Comparison of ENCODE assay signal across 19 cellular contexts in the genomic region with DNA sequence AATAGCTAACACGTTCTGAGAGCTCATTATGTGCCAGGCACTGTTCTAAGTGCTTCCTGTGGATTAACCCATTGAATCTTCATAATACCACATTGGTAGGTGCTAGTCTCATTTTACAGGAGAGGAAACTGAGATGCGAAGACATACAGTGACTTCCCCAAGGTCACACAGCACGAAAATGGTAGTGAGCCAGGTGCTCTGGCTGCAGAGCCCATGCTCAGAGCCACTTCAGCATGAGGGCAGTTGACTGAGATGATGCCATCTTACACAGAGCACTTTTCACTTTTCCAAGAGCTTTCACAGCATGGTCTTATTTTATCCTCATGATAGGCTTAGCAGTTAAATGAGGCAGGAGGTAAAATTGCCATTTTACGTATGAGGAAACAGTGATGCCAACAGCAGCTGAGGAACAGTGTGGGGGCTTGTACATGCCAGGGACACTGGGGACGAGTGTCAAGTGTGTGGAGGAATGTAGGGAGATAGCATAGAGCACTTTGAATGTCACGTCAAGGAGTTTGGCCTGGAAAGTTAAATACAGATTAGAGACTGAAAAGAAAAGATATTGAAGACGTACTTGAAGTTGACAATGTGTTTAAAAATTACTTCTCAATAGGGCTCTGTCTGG.
"Had no signal": no experiment of that assay in that cellular context is flagged by ENCODE, and none has a peak within 500 bp of the region (broad histone marks: within the 10 kb centered on the region; RNA-seq: fewer than 3 reads in every experiment).

No MANE protein-coding gene starts in this region.

- DNase-seq: activated CD4-positive, alpha-beta T cell treated with anti-CD3 and anti-CD28 coated beads for 36 hours; activated CD4-positive, alpha-beta T cell treated with anti-CD3 and anti-CD28 coated beads, Interleukin-2, amount 50 U/mL, for 1 hour; activated CD8-positive, alpha-beta memory T cell treated with anti-CD3 and anti-CD28 coated beads, Interleukin-2, amount 50 U/mL, for 4 hours; activated CD8-positive, alpha-beta T cell treated with anti-CD3 and anti-CD28 coated beads for 36 hours; activated naive CD4-positive, alpha-beta T cell treated with anti-CD3 and anti-CD28 coated beads, Interleukin-2, amount 50 U/mL, for 16 hours; activated naive CD8-positive, alpha-beta T cell treated with anti-CD3 and anti-CD28 coated beads, Interleukin-2, amount 10 ng/mL, durations not matched to agents 7 days and 5 days; adrenal gland; anterior cingulate cortex; central memory CD4-positive, alpha-beta T cell; NCI-H1092; NCI-H1930; NCI-H446; NCI-H524; SJCRH30; SK-N-SH; T-helper 1 cell; WERI-Rb-1 had no signal

- H3K4me3 Mint-ChIP-seq: activated CD4-positive, alpha-beta T cell treated with anti-CD3 and anti-CD28 coated beads for 36 hours; activated CD8-positive, alpha-beta T cell treated with anti-CD3 and anti-CD28 coated beads for 36 hours; activated naive CD8-positive, alpha-beta T cell treated with anti-CD3 and anti-CD28 coated beads, Interleukin-2, amount 10 ng/mL, durations not matched to agents 7 days and 5 days had no signal

- ATAC-seq: activated CD4-positive, alpha-beta T cell treated with anti-CD3 and anti-CD28 coated beads for 36 hours; activated CD8-positive, alpha-beta T cell treated with anti-CD3 and anti-CD28 coated beads for 36 hours; PC-3 had no signal

- H3K36me3 Mint-ChIP-seq: activated naive CD8-positive, alpha-beta T cell treated with anti-CD3 and anti-CD28 coated beads, Interleukin-2, amount 10 ng/mL, durations not matched to agents 7 days and 5 days had no signal

- H3K27ac ChIP-seq: adrenal gland, KMS-11, SJCRH30, WERI-Rb-1 had no signal

- H3K4me3 ChIP-seq: adrenal gland, SJCRH30 had no signal

- H3K4me1 Mint-ChIP-seq: activated CD4-positive, alpha-beta T cell treated with anti-CD3 and anti-CD28 coated beads for 36 hours; activated naive CD8-positive, alpha-beta T cell treated with anti-CD3 and anti-CD28 coated beads, Interleukin-2, amount 10 ng/mL, durations not matched to agents 7 days and 5 days had no signal

- H3K27me3 ChIP-seq: adrenal gland, SJCRH30 had no signal

- H3K36me3 ChIP-seq: adrenal gland, SJCRH30, WERI-Rb-1 had no signal

- H3K27ac Mint-ChIP-seq: activated CD4-positive, alpha-beta T cell treated with anti-CD3 and anti-CD28 coated beads for 36 hours; activated CD8-positive, alpha-beta T cell treated with anti-CD3 and anti-CD28 coated beads for 36 hours; activated naive CD8-positive, alpha-beta T cell treated with anti-CD3 and anti-CD28 coated beads, Interleukin-2, amount 10 ng/mL, durations not matched to agents 7 days and 5 days had no signal

- H3K9me3 ChIP-seq: adrenal gland, SJCRH30, SK-N-SH had no signal

- H3K4me1 ChIP-seq: adrenal gland had no signal
